1 cellular context compared by ENCODE assay signal in the genomic region with DNA sequence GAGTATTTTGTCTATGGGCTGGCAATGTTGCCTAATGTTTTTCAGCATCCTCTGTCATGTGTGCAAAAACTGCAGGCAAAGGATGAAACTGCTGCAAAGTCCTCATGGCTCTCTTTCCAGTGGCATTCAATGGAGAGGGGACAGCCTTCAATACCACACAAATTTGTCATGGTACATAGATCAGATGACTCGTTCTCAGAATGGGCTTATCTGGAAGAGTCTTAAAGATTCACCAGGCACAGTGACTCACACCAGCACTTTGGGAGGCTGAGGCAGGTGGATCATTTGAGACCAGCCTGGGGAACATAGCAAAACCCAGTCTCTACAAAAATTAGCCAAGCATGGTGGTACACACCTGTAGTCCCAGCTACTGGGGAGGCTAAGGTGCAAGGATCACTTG.
A peak's percentile ranks its signal among the peaks of the same experiment; 100 is the strongest.
TF ChIP-seq lines count a peak whose summit lies in the region.

No MANE protein-coding gene starts in this region.

TF ChIP-seq in K562, 482 proteins besides CTCF, POLR2A, EP300 and RAD21:
- peak; percentile 53 for TF ChIP-seq FOSL1 (tag; conservative IDR thresholded peaks at IDR 0.05)
- TF ChIP-seq JUND (IDR thresholded peaks at IDR 0.05; ENCODE audit: borderline replicate concordance, low read depth, low read length) = peak; percentile 18; the same call in 1 of the 2 replicates
- TF ChIP-seq JUND (tag; IDR thresholded peaks at IDR 0.05; ENCODE audit: borderline replicate concordance, low read depth, low read length) = no peak
- no peak for TF ChIP-seq WHSC1 (IDR thresholded peaks at IDR 0.05; ENCODE audit: low read length)
